18 cellular contexts compared by ENCODE assay signal in genomic region chr10:103096130-103096529, GRCh38.
A peak's percentile ranks its signal among the peaks of the same experiment; 100 is the strongest.
DNase-seq lines count a peak whose midpoint lies in the region; ATAC-seq and TF ChIP-seq lines count a peak whose summit lies in the region.
"Had no signal": no experiment of that assay in that cellular context is flagged by ENCODE, and none has a peak within 500 bp of the region (broad histone marks: within the 10 kb centered on the region; RNA-seq: fewer than 3 reads in every experiment).

No MANE protein-coding gene starts in this region.

- no peaks in the 10 kb centered on the region for H3K9me3 Mint-ChIP-seq in activated CD8-positive, alpha-beta T cell treated with anti-CD3 and anti-CD28 coated beads for 36 hours
- no peaks in the 10 kb centered on the region for H3K9me3 Mint-ChIP-seq in activated CD8-positive, alpha-beta T cell treated with anti-CD3 and anti-CD28 coated beads, Interleukin-2, amount 10 ng/mL, durations not matched to agents 7 days and 5 days (ENCODE audit: insufficient read depth)
- no peaks in the 10 kb centered on the region for H3K9me3 Mint-ChIP-seq in effector memory CD8-positive, alpha-beta T cell
- H3K9me3 Mint-ChIP-seq in stimulated activated effector memory CD8-positive, alpha-beta T cell treated with anti-CD3 and anti-CD28 coated beads, Interleukin-12 subunit alpha, Interleukin-12 subunit beta, amount 100 ng/mL, for 72 hours = no peaks in the 10 kb centered on the region

- H3K27ac Mint-ChIP-seq in activated CD8-positive, alpha-beta T cell treated with anti-CD3 and anti-CD28 coated beads for 36 hours = peak overlapping the region; percentile 16
- H3K27ac Mint-ChIP-seq in activated CD8-positive, alpha-beta T cell treated with anti-CD3 and anti-CD28 coated beads, Interleukin-2, amount 10 ng/mL, durations not matched to agents 7 days and 5 days = no peak overlapping the region
- peak overlapping the region; percentile 44 to 49 for H3K27ac Mint-ChIP-seq in effector memory CD8-positive, alpha-beta T cell
- peak overlapping the region; percentile 32 for H3K27ac Mint-ChIP-seq in stimulated activated effector memory CD8-positive, alpha-beta T cell treated with anti-CD3 and anti-CD28 coated beads, Interleukin-12 subunit alpha, Interleukin-12 subunit beta, amount 100 ng/mL, for 72 hours

- ATAC-seq in activated CD8-positive, alpha-beta T cell treated with anti-CD3 and anti-CD28 coated beads for 36 hours = no peak
- no peak for ATAC-seq in activated CD8-positive, alpha-beta T cell treated with anti-CD3 and anti-CD28 coated beads, Interleukin-2, amount 10 ng/mL, durations not matched to agents 7 days and 5 days
- ATAC-seq in effector memory CD8-positive, alpha-beta T cell (replicated peaks) = no peak
- no peak for ATAC-seq in stimulated activated effector memory CD8-positive, alpha-beta T cell treated with anti-CD3 and anti-CD28 coated beads, Interleukin-12 subunit alpha, Interleukin-12 subunit beta, amount 100 ng/mL, for 72 hours
- ATAC-seq: HCT116 had no signal

- peaks cover 20 to 74% of the 10 kb centered on the region in 2 experiments for H3K36me3 ChIP-seq in HEK293 (ENCODE audit: control insufficient read depth in 2 of 2, insufficient read depth in 1 of 2, low read length in 2 of 2)

- CTCF ChIA-PET in activated CD8-positive, alpha-beta T cell treated with anti-CD3 and anti-CD28 coated beads for 36 hours (lab: Charles Lee) = no interaction called here
- CTCF ChIA-PET in activated CD8-positive, alpha-beta T cell treated with anti-CD3 and anti-CD28 coated beads, Interleukin-2, amount 10 ng/mL, durations not matched to agents 7 days and 5 days (lab: Charles Lee) = no interaction called here
- CTCF ChIA-PET in HEK293 (lab: Yijun Ruan, JAX) = no interaction called here

- intact Hi-C loops in activated CD8-positive, alpha-beta T cell treated with anti-CD3 and anti-CD28 coated beads for 36 hours (cut with micrococcal nuclease) = no loop called here

- H3K36me3 Mint-ChIP-seq in activated CD8-positive, alpha-beta T cell treated with anti-CD3 and anti-CD28 coated beads for 36 hours (ENCODE audit: low read depth) = peaks cover 20% of the 10 kb centered on the region
- H3K36me3 Mint-ChIP-seq in activated CD8-positive, alpha-beta T cell treated with anti-CD3 and anti-CD28 coated beads, Interleukin-2, amount 10 ng/mL, durations not matched to agents 7 days and 5 days (ENCODE audit: low read depth) = peaks cover 56% of the 10 kb centered on the region
- H3K36me3 Mint-ChIP-seq in effector memory CD8-positive, alpha-beta T cell (ENCODE audit: insufficient read depth) = peaks cover 73% of the 10 kb centered on the region
- peaks cover 100% of the 10 kb centered on the region for H3K36me3 Mint-ChIP-seq in stimulated activated effector memory CD8-positive, alpha-beta T cell treated with anti-CD3 and anti-CD28 coated beads, Interleukin-12 subunit alpha, Interleukin-12 subunit beta, amount 100 ng/mL, for 72 hours

- no peak overlapping the region for H3K4me3 ChIP-seq in HEK293 (ENCODE audit: low read depth, low read length)
- H3K4me3 ChIP-seq: GM23248 had no signal

- no peak overlapping the region for H3K4me3 Mint-ChIP-seq in activated CD8-positive, alpha-beta T cell treated with anti-CD3 and anti-CD28 coated beads for 36 hours
- H3K4me3 Mint-ChIP-seq in activated CD8-positive, alpha-beta T cell treated with anti-CD3 and anti-CD28 coated beads, Interleukin-2, amount 10 ng/mL, durations not matched to agents 7 days and 5 days = no peak overlapping the region
- H3K4me3 Mint-ChIP-seq in effector memory CD8-positive, alpha-beta T cell = no peak overlapping the region
- H3K4me3 Mint-ChIP-seq in stimulated activated effector memory CD8-positive, alpha-beta T cell treated with anti-CD3 and anti-CD28 coated beads, Interleukin-12 subunit alpha, Interleukin-12 subunit beta, amount 100 ng/mL, for 72 hours = no peak overlapping the region

- H3K4me1 ChIP-seq in HEK293 (ENCODE audit: control insufficient read depth, insufficient read depth, low read length) = no peaks in the 10 kb centered on the region; the same call in 1 of the 2 replicates

- no peaks in the 10 kb centered on the region for H3K27me3 Mint-ChIP-seq in activated CD8-positive, alpha-beta T cell treated with anti-CD3 and anti-CD28 coated beads for 36 hours
- no peaks in the 10 kb centered on the region for H3K27me3 Mint-ChIP-seq in activated CD8-positive, alpha-beta T cell treated with anti-CD3 and anti-CD28 coated beads, Interleukin-2, amount 10 ng/mL, durations not matched to agents 7 days and 5 days (ENCODE audit: low read depth)
- no peaks in the 10 kb centered on the region for H3K27me3 Mint-ChIP-seq in effector memory CD8-positive, alpha-beta T cell

- H3K9me3 ChIP-seq in HEK293 (ENCODE audit: control insufficient read depth, insufficient read depth, low read depth, low read length) = no peaks in the 10 kb centered on the region; the same call in 1 of the 2 replicates

- no peak for TF ChIP-seq CTCF in activated CD8-positive, alpha-beta T cell treated with anti-CD3 and anti-CD28 coated beads for 36 hours (IDR thresholded peaks at IDR 0.05)
- TF ChIP-seq CTCF in HEK293 (tag by site-specific recombination; IDR thresholded peaks at IDR 0.05) = no peak

- POLR2A ChIA-PET in activated CD8-positive, alpha-beta T cell treated with anti-CD3 and anti-CD28 coated beads for 36 hours (lab: Charles Lee) = no interaction called here
- POLR2A ChIA-PET in activated CD8-positive, alpha-beta T cell treated with anti-CD3 and anti-CD28 coated beads, Interleukin-2, amount 10 ng/mL, durations not matched to agents 7 days and 5 days (lab: Charles Lee) = interaction anchor here (1.0 kb wide), 1 partner anchor 13 kb away, joined by 3 read pairs; no protein-coding TSS in a partner anchor
- POLR2A ChIA-PET in HEK293 (lab: Yijun Ruan, JAX) = no interaction called here

- DNase-seq in activated CD8-positive, alpha-beta T cell treated with anti-CD3 and anti-CD28 coated beads for 36 hours = no peak
- DNase-seq in activated CD8-positive, alpha-beta T cell treated with anti-CD3 and anti-CD28 coated beads, Interleukin-2, amount 10 ng/mL, durations not matched to agents 7 days and 5 days = no peak
- DNase-seq in effector memory CD8-positive, alpha-beta T cell = no peak
- no peak for DNase-seq in stimulated activated effector memory CD8-positive, alpha-beta T cell treated with anti-CD3 and anti-CD28 coated beads, Interleukin-12 subunit alpha, Interleukin-12 subunit beta, amount 100 ng/mL, for 72 hours (ENCODE audit: low spot score in 2 of 2)
- no peak for DNase-seq in activated effector memory CD4-positive, alpha-beta T cell treated with Interleukin-2 at 50 U/mL for 16 hours
- DNase-seq in pons (ENCODE audit: low spot score) = no peak
- no peak for DNase-seq in SIG-M5 treated with dmso at 0.1 percent for 504 hours (lab: John Stamatoyannopoulos, UW; ENCODE audit: unreplicated experiment)
- DNase-seq: C1 segment of cervical spinal cord, DMS 273 treated with DMSO at 0.1 percent for 48 hours, GF-D8, GM23248, NCI-H1436, NCI-H2029, NCI-H2171, NCI-H748 treated with DMSO at 0.1 percent for 48 hours had no signal

- peaks cover 4% of the 10 kb centered on the region for H3K4me1 Mint-ChIP-seq in activated CD8-positive, alpha-beta T cell treated with anti-CD3 and anti-CD28 coated beads for 36 hours (ENCODE audit: low read depth)
- no peaks in the 10 kb centered on the region for H3K4me1 Mint-ChIP-seq in activated CD8-positive, alpha-beta T cell treated with anti-CD3 and anti-CD28 coated beads, Interleukin-2, amount 10 ng/mL, durations not matched to agents 7 days and 5 days (ENCODE audit: low read depth)
- H3K4me1 Mint-ChIP-seq in effector memory CD8-positive, alpha-beta T cell (ENCODE audit: low read depth in 2 of 2) = no peaks in the 10 kb centered on the region
- no peaks in the 10 kb centered on the region for H3K4me1 Mint-ChIP-seq in stimulated activated effector memory CD8-positive, alpha-beta T cell treated with anti-CD3 and anti-CD28 coated beads, Interleukin-12 subunit alpha, Interleukin-12 subunit beta, amount 100 ng/mL, for 72 hours

- no peak overlapping the region for H3K27ac ChIP-seq in HEK293 (ENCODE audit: extremely low read depth, low read depth, low read length)
- H3K27ac ChIP-seq: GM23248, RWPE1 had no signal

TF ChIP-seq in HEK293, 187 proteins besides CTCF, POLR2A, EP300 and RAD21:
- peak; percentile 64 for TF ChIP-seq PRDM6 (tag by site-specific recombination; IDR thresholded peaks at IDR 0.05)
- TF ChIP-seq ZNF544 (tag by site-specific recombination; IDR thresholded peaks at IDR 0.05) = no peak
TF ChIP-seq in HEK293: peak in this region for 1.
